In the genomic region with DNA sequence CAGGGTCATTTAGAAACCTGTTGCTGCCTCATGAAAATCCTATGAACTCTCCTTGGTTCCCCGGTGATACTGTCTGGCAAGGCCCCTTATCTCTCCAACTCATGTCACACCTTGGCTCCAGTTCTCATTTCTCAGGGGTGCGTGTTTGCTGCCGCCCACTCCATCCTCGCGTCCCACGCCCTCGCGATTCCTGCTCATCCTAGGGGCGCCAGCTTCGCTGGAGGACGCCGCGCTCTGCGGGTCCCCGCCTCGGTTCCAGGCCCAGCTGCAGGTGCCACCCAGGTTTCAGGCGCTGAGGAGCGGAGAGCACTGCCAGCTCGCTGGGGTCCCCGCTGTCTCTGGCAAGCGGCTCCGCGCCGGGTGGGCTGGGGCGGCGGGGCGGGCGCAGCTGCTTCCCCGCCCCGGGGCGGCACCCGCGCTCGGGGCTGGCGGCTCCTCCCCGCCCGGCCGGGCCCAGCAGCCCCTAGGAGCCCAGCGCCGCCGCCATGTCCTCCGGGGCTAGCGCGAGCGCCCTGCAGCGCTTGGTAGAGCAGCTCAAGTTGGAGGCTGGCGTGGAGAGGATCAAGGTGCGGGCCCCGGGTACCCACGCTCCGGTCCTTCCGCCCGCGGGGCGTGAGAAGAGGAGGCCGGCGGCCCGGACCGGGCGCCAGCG, we compare ENCODE assay signal across 8 cellular contexts. TPM values are rescaled to one million over a fixed set of nuclear protein-coding genes. Genes with fewer than 3 reads are reported as not detected.
DNase-seq lines count a peak whose midpoint lies in the region; ATAC-seq and TF ChIP-seq lines count a peak whose summit lies in the region.

GNG10 (plus strand) TSS at position 456 of the 652 bp plus-strand sequence; CDS start at position 486, 30 bp downstream.

- H3K9me3 Mint-ChIP-seq in central memory CD8-positive, alpha-beta T cell = no peaks in the 10 kb centered on the region

- peak; percentile 72 for ATAC-seq in HG02623 (IDR thresholded peaks at IDR 0.05; ENCODE audit: unreplicated experiment)
- ATAC-seq in activated CD4-positive, CD25-positive, alpha-beta regulatory T cell treated with anti-CD3 and anti-CD28 coated beads, Interleukin-2, amount 50 U/mL, for 24 hours = peak; percentile 94
- peak; percentile 92 for ATAC-seq in central memory CD8-positive, alpha-beta T cell (replicated peaks; ENCODE audit: extremely low read depth, poor library complexity, severe bottlenecking)

- no peak for TF ChIP-seq CTCF in kidney epithelial cell (IDR thresholded peaks at IDR 0.05; ENCODE audit: insufficient read depth, low read length, poor library complexity, severe bottlenecking)

- H3K4me3 ChIP-seq in kidney epithelial cell (ENCODE audit: low read depth, low read length) = peak within 1 kb of the TSS; percentile 77

- peaks cover 2% of the 10 kb centered on the region for H3K36me3 Mint-ChIP-seq in central memory CD8-positive, alpha-beta T cell (ENCODE audit: insufficient read depth)

- H3K4me3 Mint-ChIP-seq in central memory CD8-positive, alpha-beta T cell = peak within 1 kb of the TSS; percentile 91

- no peaks in the 10 kb centered on the region for H3K36me3 ChIP-seq in kidney epithelial cell (ENCODE audit: control insufficient read depth, insufficient read depth, low read length)

- peak within 1 kb of the TSS; percentile 92 for H3K27ac Mint-ChIP-seq in central memory CD8-positive, alpha-beta T cell (ENCODE audit: low read depth)

- H3K27me3 Mint-ChIP-seq in central memory CD8-positive, alpha-beta T cell = no peaks in the 10 kb centered on the region

- peak; percentile 35 for DNase-seq in NCI-H2029 (lab: John Stamatoyannopoulos, UW)
- no peak for DNase-seq in NCI-H2029 treated with DMSO at 0.1 percent for 48 hours (lab: John Stamatoyannopoulos, UW)
- DNase-seq in NCI-H1417 treated with DMSO at 0.1 percent for 48 hours (lab: John Stamatoyannopoulos, UW) = peak; percentile 21
- peak; percentile 43 to 51 for DNase-seq in central memory CD8-positive, alpha-beta T cell (ENCODE audit: low spot score in 2 of 2)
- no peak for DNase-seq in kidney epithelial cell (ENCODE audit: low read depth)
- DNase-seq in stimulated activated CD4-positive, alpha-beta T cell treated with anti-CD3 and anti-CD28 coated beads, Interleukin-15, amount 100 ng/mL, for 24 hours = peak; percentile 78

- H3K27me3 ChIP-seq in kidney epithelial cell (ENCODE audit: control insufficient read depth, insufficient read depth, low read length) = no peaks in the 10 kb centered on the region

- peaks cover 30% of the 10 kb centered on the region for H3K4me1 Mint-ChIP-seq in central memory CD8-positive, alpha-beta T cell

RNA-seq across cellular contexts. Expression of gene GNG10, which starts in this region (rescaled TPM):
- 69.3 and 88.4 TPM in 2 replicates for total RNA-seq in kidney epithelial cell

Comparison
In these comparisons a context has a peak if more than half of its experiments do, and no peak if none do; other contexts are left out.
1. DNase-seq: peak in NCI-H2029 (single experiment), NCI-H1417 treated with DMSO at 0.1 percent for 48 hours (single experiment), central memory CD8-positive, alpha-beta T cell (2 of 2) and stimulated activated CD4-positive, alpha-beta T cell treated with anti-CD3 and anti-CD28 coated beads, Interleukin-15, amount 100 ng/mL, for 24 hours (single experiment); none in NCI-H2029 treated with DMSO at 0.1 percent for 48 hours (single experiment) and kidney epithelial cell (single experiment).
2. Peak in every context shown above with its lines, with median percentiles within 50 percentile points of each other: ATAC-seq.